Comparison of ENCODE assay signal across 14 cellular contexts in genomic region chr14:89406941-89407340, GRCh38. TPM values are rescaled to one million over a fixed set of nuclear protein-coding genes. Genes with fewer than 3 reads are reported as not detected.
A peak's percentile ranks its signal among the peaks of the same experiment; 100 is the strongest.
DNase-seq lines count a peak whose midpoint lies in the region; ATAC-seq, FAIRE-seq and TF ChIP-seq lines count a peak whose summit lies in the region.
"Had no signal": no experiment of that assay in that cellular context is flagged by ENCODE, and none has a peak within 500 bp of the region (broad histone marks: within the 10 kb centered on the region; RNA-seq: fewer than 3 reads in every experiment).

No MANE protein-coding gene starts in this region.

- in situ Hi-C loops in GM12878 (cut with MboI): no loop called here

- SMC1A ChIA-PET in GM12878 (lab: Charles Lee; ENCODE audit: uncharacterized antibody, unreplicated experiment): interaction anchor here (0.6 to 1.6 kb wide), 6 partner anchors 9 to 365 kb away, joined by 3 to 9 read pairs (median 4); no protein-coding TSS in a partner anchor

- H3K9ac ChIP-seq in GM12878 (ENCODE audit: control insufficient read depth, insufficient read depth, low read length) (no peak overlapping the region), liver (ENCODE audit: low read depth in 1 of 2, low read length in 2 of 2) (no peak overlapping the region)

- H3K27me3 Mint-ChIP-seq in activated naive CD4-positive, alpha-beta T cell treated with anti-CD3 and anti-CD28 coated beads for 36 hours (ENCODE audit: low read depth): no peaks in the 10 kb centered on the region

- intact Hi-C loops in activated naive CD4-positive, alpha-beta T cell treated with anti-CD3 and anti-CD28 coated beads for 36 hours (cut with micrococcal nuclease): loop anchor here (2.0 kb wide), 1 partner anchor 42 kb away; no protein-coding TSS in a partner anchor
- intact Hi-C loops in GM12878 (cut with micrococcal nuclease; ENCODE audit: unreplicated experiment): no loop called here
- intact Hi-C loops in upper lobe of right lung (cut with DNase I): loop anchor here (10.0 kb wide), 1 partner anchor 112 kb away; no protein-coding TSS in a partner anchor

- H3K27me3 ChIP-seq in GM12878 (replicated peaks in 1 of 2; ENCODE audit: control insufficient read depth in 2 of 2, insufficient read depth in 2 of 2, low read length in 1 of 2): no peaks in the 10 kb centered on the region
- H3K27me3 ChIP-seq in liver (ENCODE audit: control insufficient read depth in 4 of 4, insufficient read depth in 4 of 4, low read length in 3 of 4): no peaks in the 10 kb centered on the region
- no peaks in the 10 kb centered on the region for H3K27me3 ChIP-seq in upper lobe of right lung
- H3K27me3 ChIP-seq: MG63 had no signal

- no peak overlapping the region for H3K4me3 Mint-ChIP-seq in activated naive CD4-positive, alpha-beta T cell treated with anti-CD3 and anti-CD28 coated beads for 36 hours
- H3K4me3 Mint-ChIP-seq: HFFc6 had no signal

- no peaks in the 10 kb centered on the region for H4K20me1 ChIP-seq in GM12878 (ENCODE audit: control insufficient read depth, insufficient read depth)

- H3K4me1 ChIP-seq in GM12878 (ENCODE audit: control insufficient read depth, insufficient read depth, low read length) (peaks cover 28% of the 10 kb centered on the region), liver (ENCODE audit: control insufficient read depth in 4 of 4, insufficient read depth in 4 of 4, low read length in 3 of 4) (peaks cover 4 to 15% (median 8%) of the 10 kb centered on the region in 4 donors), upper lobe of right lung (peaks cover 37% of the 10 kb centered on the region)

- no peak overlapping the region for H2AFZ ChIP-seq in GM12878 (ENCODE audit: control insufficient read depth, low read depth, low read length)

- no peak for TF ChIP-seq RAD21 in GM12878 (IDR thresholded peaks at IDR 0.05; ENCODE audit: insufficient read depth, low read depth, low read length)
- peak in 1 of 2 donors; percentile 47 for TF ChIP-seq RAD21 in liver (IDR thresholded peaks at IDR 0.05)

- WGBS in GM12878 (ENCODE audit: insufficient coverage, insufficient replicate concordance, low lambda C conversion rate, missing lambda C conversion rate): 82% methylated on average over 4 of the region's 4 CpGs
- WGBS in liver: 34% methylated on average over 4 of the region's 4 CpGs

- TF ChIP-seq POLR2A in GM12878 (IDR thresholded peaks at IDR 0.05; ENCODE audit: low read depth, low read length): no peak

- H3K27ac ChIP-seq in GM12878 (ENCODE audit: control insufficient read depth, insufficient read depth): 0 out of 2 replicates have a peak overlapping the region, but pooled peaks have one; percentile 7
- H3K27ac ChIP-seq in liver (ENCODE audit: low read depth in 1 of 2, low read length in 2 of 2): peak overlapping the region; percentile 0 to 61
- H3K27ac ChIP-seq in upper lobe of right lung: no peak overlapping the region

- H3K36me3 ChIP-seq in GM12878 (ENCODE audit: control insufficient read depth in 2 of 2, insufficient read depth in 2 of 2, low read length in 1 of 2) (peaks cover 1 to 8% of the 10 kb centered on the region in 2 experiments; a peak in 3 of 4 replicates), liver (ENCODE audit: control insufficient read depth in 4 of 4, insufficient read depth in 3 of 4, low read depth in 1 of 4, low read length in 3 of 4) (peaks cover 0 to 5% (median 2%) of the 10 kb centered on the region in 4 donors), upper lobe of right lung (peaks cover 13% of the 10 kb centered on the region)
- H3K36me3 ChIP-seq: MG63 had no signal

- H3K9me3 Mint-ChIP-seq in activated naive CD4-positive, alpha-beta T cell treated with anti-CD3 and anti-CD28 coated beads, Interleukin-2, amount 50 U/mL, for 72 hours: peaks cover 0 to 4% of the 10 kb centered on the region in 2 donors
- no peaks in the 10 kb centered on the region for H3K9me3 Mint-ChIP-seq in activated naive CD4-positive, alpha-beta T cell treated with anti-CD3 and anti-CD28 coated beads for 36 hours
- H3K9me3 Mint-ChIP-seq: HFFc6 had no signal

- POLR2A ChIA-PET in GM12878 (lab: Charles Lee): no interaction called here

- ATAC-seq in activated naive CD4-positive, alpha-beta T cell treated with anti-CD3 and anti-CD28 coated beads, Interleukin-2, amount 50 U/mL, for 72 hours: no peak
- ATAC-seq in GM12878 (no peak), upper lobe of right lung (peak; percentile 63)

- FAIRE-seq in GM12878 (lab: Jason Lieb, UNC): no peak

- no TSS peak for BruUV-seq in GM12878 (replicated peaks; lab: Mats Ljungman, UMichigan)

- peak overlapping the region; percentile 0 to 94 for H3K27ac Mint-ChIP-seq in activated naive CD4-positive, alpha-beta T cell treated with anti-CD3 and anti-CD28 coated beads, Interleukin-2, amount 50 U/mL, for 72 hours
- H3K27ac Mint-ChIP-seq in activated naive CD4-positive, alpha-beta T cell treated with anti-CD3 and anti-CD28 coated beads for 36 hours: no peak overlapping the region
- H3K27ac Mint-ChIP-seq: HFFc6 had no signal

- RAD21 ChIA-PET in GM12878 (lab: Charles Lee; ENCODE audit: unreplicated experiment): interaction anchor here (0.6 to 1.6 kb wide), 3 partner anchors 8 to 230 kb away, joined by 3 to 7 read pairs (median 3); no protein-coding TSS in a partner anchor

- peak overlapping the region; percentile 24; the same call in 1 of the 2 replicates for H3K4me3 ChIP-seq in GM12878
- H3K4me3 ChIP-seq in liver (ENCODE audit: low read depth in 1 of 3, low read length in 3 of 3): no peak overlapping the region
- no peak overlapping the region for H3K4me3 ChIP-seq in upper lobe of right lung
- H3K4me3 ChIP-seq: MG63 had no signal

- no peak for DNase-seq in activated naive CD4-positive, alpha-beta T cell treated with anti-CD3 and anti-CD28 coated beads, Interleukin-2, amount 50 U/mL, for 72 hours (ENCODE audit: low spot score in 2 of 2)
- DNase-seq in activated naive CD4-positive, alpha-beta T cell treated with anti-CD3 and anti-CD28 coated beads for 36 hours: no peak
- no peak for DNase-seq in GM12878 (ENCODE audit: low read depth, low spot score)
- DNase-seq in upper lobe of right lung: no peak
- DNase-seq in activated CD4-positive, alpha-beta T cell treated with anti-CD3 and anti-CD28 coated beads for 1 hour: no peak
- DNase-seq in SKM-1 treated with dmso at 0.1 percent for 144 hours (lab: John Stamatoyannopoulos, UW; ENCODE audit: unreplicated experiment): no peak
- no peak for DNase-seq in SKM-1 (lab: John Stamatoyannopoulos, UW; ENCODE audit: unreplicated experiment)
- DNase-seq: HFFc6; hippocampal formation; MG63; NCI-H510A; stimulated activated CD4-positive, alpha-beta T cell treated with anti-CD3 and anti-CD28 coated beads, Interleukin-2, amount 100 ng/mL, for 24 hours; substantia nigra had no signal

- no peak for TF ChIP-seq EP300 in GM12878 (IDR thresholded peaks at IDR 0.05; ENCODE audit: borderline replicate concordance in 1 of 2, control insufficient read depth in 1 of 2, low read depth in 2 of 2, low read length in 2 of 2)

- H3K4me1 Mint-ChIP-seq in activated naive CD4-positive, alpha-beta T cell treated with anti-CD3 and anti-CD28 coated beads for 36 hours (ENCODE audit: low read depth): peaks cover 68% of the 10 kb centered on the region

- peaks cover 5 to 69% of the 10 kb centered on the region in 2 donors for H3K36me3 Mint-ChIP-seq in activated naive CD4-positive, alpha-beta T cell treated with anti-CD3 and anti-CD28 coated beads, Interleukin-2, amount 50 U/mL, for 72 hours
- H3K36me3 Mint-ChIP-seq in activated naive CD4-positive, alpha-beta T cell treated with anti-CD3 and anti-CD28 coated beads for 36 hours (ENCODE audit: low read depth): peaks cover 48% of the 10 kb centered on the region

- TF ChIP-seq CTCF in GM12878 (IDR thresholded peaks at IDR 0.05 in 2 of 3, conservative IDR thresholded peaks at IDR 0.05 in 1 of 3; ENCODE audit: control insufficient read depth in 2 of 3, extremely low read depth in 1 of 3, insufficient read depth in 1 of 3, low read depth in 3 of 3, low read length in 3 of 3): no peak
- no peak for TF ChIP-seq CTCF in liver (IDR thresholded peaks at IDR 0.05; ENCODE audit: low read depth, low read length, missing input control)
- no peak for TF ChIP-seq CTCF in upper lobe of right lung (IDR thresholded peaks at IDR 0.05)

- peak overlapping the region; percentile 75 for H3K4me2 ChIP-seq in GM12878 (ENCODE audit: control insufficient read depth, insufficient read depth)

- H3K9me3 ChIP-seq in GM12878 (replicated peaks; ENCODE audit: control insufficient read depth, insufficient read depth, low read length): no peaks in the 10 kb centered on the region; the same call in 1 of the 3 replicates
- no peaks in the 10 kb centered on the region for H3K9me3 ChIP-seq in liver (ENCODE audit: control insufficient read depth in 4 of 4, low read length in 3 of 4)
- no peaks in the 10 kb centered on the region for H3K9me3 ChIP-seq in upper lobe of right lung
- H3K9me3 ChIP-seq: MG63 had no signal

- CTCF ChIA-PET in activated naive CD4-positive, alpha-beta T cell treated with anti-CD3 and anti-CD28 coated beads for 36 hours (lab: Charles Lee): interaction anchor here (1.1 kb wide), 1 partner anchor 126 kb away, joined by 3 read pairs; no protein-coding TSS in a partner anchor
- CTCF ChIA-PET in GM12878 (lab: Yijun Ruan, JAX): interaction anchor here (0.6 to 1.5 kb wide), 4 partner anchors 8 to 229 kb away, joined by 3 to 5 read pairs (median 4); no protein-coding TSS in a partner anchor

- peaks cover 83% of the 10 kb centered on the region for H3K79me2 ChIP-seq in GM12878 (ENCODE audit: control insufficient read depth, insufficient read depth, low read length)

RNA-seq across cellular contexts. Expression of gene FOXN3, which starts 10.1 kb away (rescaled TPM):
- 100 to 1,000 TPM in 1 of 2 donors, 10 to 100 TPM in 1; 75.3 to 104 TPM for total RNA-seq in activated naive CD4-positive, alpha-beta T cell treated with anti-CD3 and anti-CD28 coated beads, Interleukin-2, amount 50 U/mL, for 72 hours
- total RNA-seq in activated naive CD4-positive, alpha-beta T cell treated with anti-CD3 and anti-CD28 coated beads for 36 hours: 10 to 100 TPM; 64.6 to 65.0 TPM
- 112 and 136 TPM in 2 replicates for total RNA-seq in GM12878 (2013; cell fraction: nucleolus; rRNA removed)
- total RNA-seq in GM12878 (2014; rRNA removed) (41.7 and 42.0 TPM in 2 replicates), GM12878 (2014; rRNA removed; fragmentation: Illumina TruSeq; extraction: Trizol) (32.5 and 33.8 TPM in 2 replicates), GM12878 (2021) (66.1 and 68.9 TPM in 2 replicates), liver (10 to 100 TPM; 37.7 to 44.8 TPM), upper lobe of right lung (103 TPM)
- 19.9 TPM for polyA plus RNA-seq in GM12878 (2011; ENCODE audit: low read depth)
- polyA plus RNA-seq in GM12878 (2011; rRNA removed) (21.5 and 25.6 TPM in 2 replicates), GM12878 (2014; fragmentation: Illumina TruSeq; extraction: Trizol) (43.6 and 46.8 TPM in 2 replicates), GM12878 (2014; fragmentation: Nextera tagmentation; extraction: Ambion mirVana) (1 to 10 TPM; 4.5 to 7.1 TPM), GM12878 (2014; rRNA removed) (34.5 and 38.4 TPM in 2 replicates), GM12878 (2016; fragmentation: Nextera tagmentation; extraction: Ambion mirVana) (10 to 100 TPM; 21.2 to 23.7 TPM), liver (10 to 100 TPM; 17.8 to 32.8 TPM)
- 21.5 and 21.7 TPM in 2 replicates for polyA plus RNA-seq in GM12878 (2011; cell fraction: cytosol; rRNA removed)
- polyA plus RNA-seq in GM12878 (2011; cell fraction: nucleus; rRNA removed): 17.3 and 21.5 TPM in 2 replicates
- 28.8 and 31.2 TPM in 2 replicates for polyA plus RNA-seq in GM12878 (2012)
- 42.8 and 49.2 TPM in 2 replicates for polyA minus RNA-seq in GM12878 (2011; rRNA and poly(A)+ RNA removed)
- 15.0 and 20.3 TPM in 2 replicates for polyA minus RNA-seq in GM12878 (2011; cell fraction: cytosol; rRNA and poly(A)+ RNA removed)
- 27.3 and 39.6 TPM in 2 replicates for polyA minus RNA-seq in GM12878 (2011; cell fraction: nucleus; rRNA and poly(A)+ RNA removed)
